Comparison of ENCODE assay signal across 1 cellular context in the genomic region with DNA sequence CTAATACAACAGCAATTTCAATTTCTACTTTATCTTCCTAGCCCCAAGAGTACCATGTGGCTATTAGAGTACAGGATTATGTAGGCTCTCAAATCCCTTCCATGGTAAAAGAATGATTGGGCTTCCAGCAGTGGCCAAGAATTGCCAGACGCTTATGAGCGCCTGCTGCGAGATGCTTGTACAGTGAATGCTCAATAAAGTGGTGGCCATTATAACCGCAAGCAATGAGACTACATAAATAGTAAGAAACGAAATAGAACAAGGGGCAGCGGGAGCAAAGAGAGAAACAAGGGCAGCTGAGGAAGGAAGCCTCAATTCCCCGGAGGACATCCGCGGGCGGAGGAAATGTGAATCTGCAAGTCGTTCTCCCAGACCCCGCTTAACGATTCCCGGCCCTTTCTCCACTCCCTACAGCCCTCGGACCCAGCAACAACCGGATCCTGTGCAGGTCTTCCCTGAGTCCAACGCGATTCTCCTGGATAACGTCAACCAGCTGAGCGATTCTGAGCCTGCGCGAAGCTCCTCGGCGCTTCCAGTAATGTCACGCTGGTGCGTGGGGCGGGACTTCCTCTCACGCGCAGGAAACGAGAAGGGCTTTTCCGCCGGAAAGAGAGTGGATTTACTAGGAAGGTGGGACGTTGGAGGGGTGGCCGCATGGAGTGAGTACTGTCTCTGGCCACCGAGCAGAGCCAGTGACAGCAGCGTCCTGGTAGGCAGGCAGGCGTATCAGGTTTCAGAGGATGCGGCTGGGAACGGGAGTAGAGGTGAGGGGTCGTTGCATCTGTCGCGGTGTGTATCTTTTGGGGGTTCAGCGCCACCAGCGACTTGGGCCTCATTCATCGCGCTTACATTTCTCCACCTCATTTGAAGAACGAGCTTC.
A peak's percentile ranks its signal among the peaks of the same experiment; 100 is the strongest.
TF ChIP-seq lines count a peak whose summit lies in the region.

No MANE protein-coding gene starts in this region.

TF ChIP-seq in HepG2, 621 proteins besides CTCF, POLR2A, EP300 and RAD21 (continued from another document and continues in another):
- no peak for TF ChIP-seq GFI1 (CRISPR knock-in tag; IDR thresholded peaks at IDR 0.05; ENCODE audit: borderline replicate concordance)
- no peak for TF ChIP-seq KAT2B (IDR thresholded peaks at IDR 0.05; ENCODE audit: borderline replicate concordance, low read depth, low read length)
- peak in 1 of 2 experiments; percentile 60; a peak in 1 of 4 replicates for TF ChIP-seq KLF16 (CRISPR knock-in tag; IDR thresholded peaks at IDR 0.05)
- TF ChIP-seq ZNF124 (CRISPR knock-in tag; IDR thresholded peaks at IDR 0.05), result no peak; the same call in 1 of the 2 replicates
- TF ChIP-seq ZNF772 (CRISPR knock-in tag; IDR thresholded peaks at IDR 0.05), result no peak
- TF ChIP-seq, protein P1, sequence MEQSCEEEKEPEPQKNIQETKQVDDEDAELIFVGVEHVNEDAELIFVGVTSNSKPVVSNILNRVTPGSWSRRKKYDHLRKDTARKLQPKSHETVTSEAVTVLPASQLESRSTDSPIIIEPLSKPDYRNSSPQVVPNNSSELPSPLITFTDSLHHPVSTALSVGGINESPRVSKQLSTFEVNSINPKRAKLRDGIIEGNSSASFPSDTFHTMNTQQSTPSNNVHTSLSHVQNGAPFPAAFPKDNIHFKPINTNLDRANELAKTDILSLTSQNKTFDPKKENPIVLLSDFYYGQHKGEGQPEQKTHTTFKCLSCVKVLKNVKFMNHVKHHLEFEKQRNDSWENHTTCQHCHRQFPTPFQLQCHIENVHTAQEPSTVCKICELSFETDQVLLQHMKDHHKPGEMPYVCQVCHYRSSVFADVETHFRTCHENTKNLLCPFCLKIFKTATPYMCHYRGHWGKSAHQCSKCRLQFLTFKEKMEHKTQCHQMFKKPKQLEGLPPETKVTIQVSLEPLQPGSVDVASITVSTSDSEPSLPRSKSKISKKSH (CRISPR knock-in tag; IDR thresholded peaks at IDR 0.05; ENCODE audit: borderline replicate concordance), result peak; percentile 89; the same call in 1 of the 2 replicates
- TF ChIP-seq FLYWCH1 (CRISPR knock-in tag; IDR thresholded peaks at IDR 0.05), result no peak
- no peak for TF ChIP-seq ZNF674 (CRISPR knock-in tag; IDR thresholded peaks at IDR 0.05; ENCODE audit: low read depth)
- peak; percentile 51 for TF ChIP-seq RXRB (CRISPR knock-in tag; IDR thresholded peaks at IDR 0.05; ENCODE audit: borderline replicate concordance)
- no peak for TF ChIP-seq KLF9 (CRISPR knock-in tag; IDR thresholded peaks at IDR 0.05; ENCODE audit: low read depth)
- TF ChIP-seq ATRX (CRISPR knock-in tag; IDR thresholded peaks at IDR 0.05; ENCODE audit: borderline replicate concordance), result no peak
- peak; percentile 84 for TF ChIP-seq ZMYM4 (CRISPR knock-in tag; IDR thresholded peaks at IDR 0.05)
- no peak for TF ChIP-seq U2AF1 (optimal IDR thresholded peaks at IDR 0.05; ENCODE audit: low read depth, low read length)
- TF ChIP-seq ZFYVE20 (CRISPR knock-in tag; IDR thresholded peaks at IDR 0.05; ENCODE audit: borderline replicate concordance, low read depth), result no peak
- TF ChIP-seq ZNF616 (CRISPR knock-in tag; IDR thresholded peaks at IDR 0.05; ENCODE audit: low read depth), result no peak
- TF ChIP-seq, protein P2, sequence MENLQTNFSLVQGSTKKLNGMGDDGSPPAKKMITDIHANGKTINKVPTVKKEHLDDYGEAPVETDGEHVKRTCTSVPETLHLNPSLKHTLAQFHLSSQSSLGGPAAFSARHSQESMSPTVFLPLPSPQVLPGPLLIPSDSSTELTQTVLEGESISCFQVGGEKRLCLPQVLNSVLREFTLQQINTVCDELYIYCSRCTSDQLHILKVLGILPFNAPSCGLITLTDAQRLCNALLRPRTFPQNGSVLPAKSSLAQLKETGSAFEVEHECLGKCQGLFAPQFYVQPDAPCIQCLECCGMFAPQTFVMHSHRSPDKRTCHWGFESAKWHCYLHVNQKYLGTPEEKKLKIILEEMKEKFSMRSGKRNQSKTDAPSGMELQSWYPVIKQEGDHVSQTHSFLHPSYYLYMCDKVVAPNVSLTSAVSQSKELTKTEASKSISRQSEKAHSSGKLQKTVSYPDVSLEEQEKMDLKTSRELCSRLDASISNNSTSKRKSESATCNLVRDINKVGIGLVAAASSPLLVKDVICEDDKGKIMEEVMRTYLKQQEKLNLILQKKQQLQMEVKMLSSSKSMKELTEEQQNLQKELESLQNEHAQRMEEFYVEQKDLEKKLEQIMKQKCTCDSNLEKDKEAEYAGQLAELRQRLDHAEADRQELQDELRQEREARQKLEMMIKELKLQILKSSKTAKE (CRISPR knock-in tag; IDR thresholded peaks at IDR 0.05; ENCODE audit: borderline replicate concordance), result no peak
- TF ChIP-seq, protein P3, sequence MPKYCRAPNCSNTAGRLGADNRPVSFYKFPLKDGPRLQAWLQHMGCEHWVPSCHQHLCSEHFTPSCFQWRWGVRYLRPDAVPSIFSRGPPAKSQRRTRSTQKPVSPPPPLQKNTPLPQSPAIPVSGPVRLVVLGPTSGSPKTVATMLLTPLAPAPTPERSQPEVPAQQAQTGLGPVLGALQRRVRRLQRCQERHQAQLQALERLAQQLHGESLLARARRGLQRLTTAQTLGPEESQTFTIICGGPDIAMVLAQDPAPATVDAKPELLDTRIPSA (CRISPR knock-in tag; IDR thresholded peaks at IDR 0.05; ENCODE audit: borderline replicate concordance), result no peak
- TF ChIP-seq GTF2F1 (IDR thresholded peaks at IDR 0.05; ENCODE audit: low read length), result no peak
- TF ChIP-seq NR2F1 (CRISPR knock-in tag; IDR thresholded peaks at IDR 0.05), result no peak
- TF ChIP-seq, protein P4, sequence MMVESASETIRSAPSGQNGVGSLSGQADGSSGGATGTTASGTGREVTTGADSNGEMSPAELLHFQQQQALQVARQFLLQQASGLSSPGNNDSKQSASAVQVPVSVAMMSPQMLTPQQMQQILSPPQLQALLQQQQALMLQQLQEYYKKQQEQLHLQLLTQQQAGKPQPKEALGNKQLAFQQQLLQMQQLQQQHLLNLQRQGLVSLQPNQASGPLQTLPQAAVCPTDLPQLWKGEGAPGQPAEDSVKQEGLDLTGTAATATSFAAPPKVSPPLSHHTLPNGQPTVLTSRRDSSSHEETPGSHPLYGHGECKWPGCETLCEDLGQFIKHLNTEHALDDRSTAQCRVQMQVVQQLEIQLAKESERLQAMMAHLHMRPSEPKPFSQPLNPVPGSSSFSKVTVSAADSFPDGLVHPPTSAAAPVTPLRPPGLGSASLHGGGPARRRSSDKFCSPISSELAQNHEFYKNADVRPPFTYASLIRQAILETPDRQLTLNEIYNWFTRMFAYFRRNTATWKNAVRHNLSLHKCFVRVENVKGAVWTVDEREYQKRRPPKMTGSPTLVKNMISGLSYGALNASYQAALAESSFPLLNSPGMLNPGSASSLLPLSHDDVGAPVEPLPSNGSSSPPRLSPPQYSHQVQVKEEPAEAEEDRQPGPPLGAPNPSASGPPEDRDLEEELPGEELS (CRISPR knock-in tag; IDR thresholded peaks at IDR 0.05), result peak; percentile 57
- TF ChIP-seq IRX3 (CRISPR knock-in tag; IDR thresholded peaks at IDR 0.05; ENCODE audit: borderline replicate concordance, low read depth), result 0 out of 2 replicates have a peak, but pooled peaks have one; percentile 22
- peak; percentile 77; the same call in 1 of the 2 replicates for TF ChIP-seq KMT2A (CRISPR knock-in tag; IDR thresholded peaks at IDR 0.05)
- no peak for TF ChIP-seq HOXA9 (CRISPR knock-in tag; IDR thresholded peaks at IDR 0.05; ENCODE audit: borderline replicate concordance)
- TF ChIP-seq MIER2 (CRISPR knock-in tag; IDR thresholded peaks at IDR 0.05), result peak; percentile 71; the same call in 1 of the 2 replicates
- TF ChIP-seq SRY (CRISPR knock-in tag; IDR thresholded peaks at IDR 0.05), result no peak; the same call in 1 of the 2 replicates
- no peak for TF ChIP-seq LCORL (IDR thresholded peaks at IDR 0.05)
- peak; percentile 72 for TF ChIP-seq LCORL (CRISPR knock-in tag; IDR thresholded peaks at IDR 0.05)
- TF ChIP-seq KLF15 (CRISPR knock-in tag; IDR thresholded peaks at IDR 0.05; ENCODE audit: borderline replicate concordance), result no peak
- TF ChIP-seq IKZF1 (IDR thresholded peaks at IDR 0.05), result no peak
- TF ChIP-seq ZNF232 (CRISPR knock-in tag; IDR thresholded peaks at IDR 0.05; ENCODE audit: borderline replicate concordance), result peak; percentile 73; the same call in 1 of the 2 replicates
- TF ChIP-seq, protein P5, sequence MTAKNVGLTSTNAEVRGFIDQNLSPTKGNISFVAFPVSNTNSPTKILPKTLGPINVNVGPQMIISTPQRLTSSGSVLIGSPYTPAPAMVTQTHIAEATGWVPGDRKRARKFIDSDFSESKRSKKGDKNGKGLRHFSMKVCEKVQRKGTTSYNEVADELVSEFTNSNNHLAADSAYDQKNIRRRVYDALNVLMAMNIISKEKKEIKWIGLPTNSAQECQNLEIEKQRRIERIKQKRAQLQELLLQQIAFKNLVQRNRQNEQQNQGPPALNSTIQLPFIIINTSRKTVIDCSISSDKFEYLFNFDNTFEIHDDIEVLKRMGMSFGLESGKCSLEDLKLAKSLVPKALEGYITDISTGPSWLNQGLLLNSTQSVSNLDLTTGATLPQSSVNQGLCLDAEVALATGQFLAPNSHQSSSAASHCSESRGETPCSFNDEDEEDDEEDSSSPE (CRISPR knock-in tag; IDR thresholded peaks at IDR 0.05), result no peak
- no peak for TF ChIP-seq ZBTB8A (CRISPR knock-in tag; IDR thresholded peaks at IDR 0.05; ENCODE audit: borderline replicate concordance, low read depth)
- no peak for TF ChIP-seq ZNF546 (CRISPR knock-in tag; conservative IDR thresholded peaks at IDR 0.05)
- peak; percentile 39; the same call in 1 of the 2 replicates for TF ChIP-seq ZNF816 (CRISPR knock-in tag; IDR thresholded peaks at IDR 0.05; ENCODE audit: borderline replicate concordance)
- no peak for TF ChIP-seq SP1 (IDR thresholded peaks at IDR 0.05)
- TF ChIP-seq SP1 (CRISPR knock-in tag; IDR thresholded peaks at IDR 0.05), result peak; percentile 42; the same call in 1 of the 2 replicates
- no peak for TF ChIP-seq PLRG1 (conservative IDR thresholded peaks at IDR 0.05)
- TF ChIP-seq ZBTB21 (CRISPR knock-in tag; IDR thresholded peaks at IDR 0.05), result no peak
- TF ChIP-seq JUNB (CRISPR knock-in tag; IDR thresholded peaks at IDR 0.05; ENCODE audit: borderline replicate concordance), result no peak
- no peak for TF ChIP-seq MBD4 (IDR thresholded peaks at IDR 0.05; ENCODE audit: borderline replicate concordance, low read length)
- no peak for TF ChIP-seq ZNF451 (CRISPR knock-in tag; IDR thresholded peaks at IDR 0.05)
- no peak for TF ChIP-seq RFX5 (IDR thresholded peaks at IDR 0.05; ENCODE audit: low read depth, low read length)
- no peak for TF ChIP-seq ZKSCAN5 (CRISPR knock-in tag; IDR thresholded peaks at IDR 0.05)
- TF ChIP-seq, protein P6, sequence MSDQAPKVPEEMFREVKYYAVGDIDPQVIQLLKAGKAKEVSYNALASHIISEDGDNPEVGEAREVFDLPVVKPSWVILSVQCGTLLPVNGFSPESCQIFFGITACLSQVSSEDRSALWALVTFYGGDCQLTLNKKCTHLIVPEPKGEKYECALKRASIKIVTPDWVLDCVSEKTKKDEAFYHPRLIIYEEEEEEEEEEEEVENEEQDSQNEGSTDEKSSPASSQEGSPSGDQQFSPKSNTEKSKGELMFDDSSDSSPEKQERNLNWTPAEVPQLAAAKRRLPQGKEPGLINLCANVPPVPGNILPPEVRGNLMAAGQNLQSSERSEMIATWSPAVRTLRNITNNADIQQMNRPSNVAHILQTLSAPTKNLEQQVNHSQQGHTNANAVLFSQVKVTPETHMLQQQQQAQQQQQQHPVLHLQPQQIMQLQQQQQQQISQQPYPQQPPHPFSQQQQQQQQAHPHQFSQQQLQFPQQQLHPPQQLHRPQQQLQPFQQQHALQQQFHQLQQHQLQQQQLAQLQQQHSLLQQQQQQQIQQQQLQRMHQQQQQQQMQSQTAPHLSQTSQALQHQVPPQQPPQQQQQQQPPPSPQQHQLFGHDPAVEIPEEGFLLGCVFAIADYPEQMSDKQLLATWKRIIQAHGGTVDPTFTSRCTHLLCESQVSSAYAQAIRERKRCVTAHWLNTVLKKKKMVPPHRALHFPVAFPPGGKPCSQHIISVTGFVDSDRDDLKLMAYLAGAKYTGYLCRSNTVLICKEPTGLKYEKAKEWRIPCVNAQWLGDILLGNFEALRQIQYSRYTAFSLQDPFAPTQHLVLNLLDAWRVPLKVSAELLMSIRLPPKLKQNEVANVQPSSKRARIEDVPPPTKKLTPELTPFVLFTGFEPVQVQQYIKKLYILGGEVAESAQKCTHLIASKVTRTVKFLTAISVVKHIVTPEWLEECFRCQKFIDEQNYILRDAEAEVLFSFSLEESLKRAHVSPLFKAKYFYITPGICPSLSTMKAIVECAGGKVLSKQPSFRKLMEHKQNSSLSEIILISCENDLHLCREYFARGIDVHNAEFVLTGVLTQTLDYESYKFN (CRISPR knock-in tag; conservative IDR thresholded peaks at IDR 0.05), result peak; percentile 62
- TF ChIP-seq, protein P7, sequence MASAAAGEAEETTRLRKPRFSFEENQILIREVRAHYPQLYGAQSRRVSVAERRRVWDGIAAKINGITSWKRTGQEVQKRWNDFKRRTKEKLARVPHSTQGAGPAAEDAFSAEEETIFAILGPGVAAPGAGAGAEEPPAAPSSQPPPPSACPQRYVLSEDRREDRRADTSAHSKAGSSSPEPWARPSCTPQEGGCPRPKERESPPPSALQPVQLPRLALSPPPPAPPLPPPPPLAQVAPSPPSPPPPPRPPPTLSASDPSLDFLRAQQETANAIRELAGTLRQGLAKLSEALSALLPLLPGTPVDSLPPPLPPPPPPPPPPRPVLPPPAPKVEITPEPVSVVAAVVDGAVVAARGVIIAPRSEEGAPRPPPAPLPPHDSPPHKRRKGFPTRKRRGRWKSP (CRISPR knock-in tag; IDR thresholded peaks at IDR 0.05), result no peak
- peak; percentile 22; the same call in 1 of the 2 replicates for TF ChIP-seq ZNF724P (CRISPR knock-in tag; IDR thresholded peaks at IDR 0.05; ENCODE audit: borderline replicate concordance)
- TF ChIP-seq, protein P8, sequence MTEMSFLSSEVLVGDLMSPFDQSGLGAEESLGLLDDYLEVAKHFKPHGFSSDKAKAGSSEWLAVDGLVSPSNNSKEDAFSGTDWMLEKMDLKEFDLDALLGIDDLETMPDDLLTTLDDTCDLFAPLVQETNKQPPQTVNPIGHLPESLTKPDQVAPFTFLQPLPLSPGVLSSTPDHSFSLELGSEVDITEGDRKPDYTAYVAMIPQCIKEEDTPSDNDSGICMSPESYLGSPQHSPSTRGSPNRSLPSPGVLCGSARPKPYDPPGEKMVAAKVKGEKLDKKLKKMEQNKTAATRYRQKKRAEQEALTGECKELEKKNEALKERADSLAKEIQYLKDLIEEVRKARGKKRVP (CRISPR knock-in tag; IDR thresholded peaks at IDR 0.05), result peak in 1 of 2 experiments; percentile 49; a peak in 1 of 4 replicates
- no peak for TF ChIP-seq SIN3B (IDR thresholded peaks at IDR 0.05; ENCODE audit: low read length)
- no peak for TF ChIP-seq IKZF4 (CRISPR knock-in tag; IDR thresholded peaks at IDR 0.05; ENCODE audit: borderline replicate concordance, low read depth, not compliant biosample characterization)
- peak; percentile 94 for TF ChIP-seq TARDBP (CRISPR knock-in tag; IDR thresholded peaks at IDR 0.05)
- no peak; the same call in 1 of the 2 replicates for TF ChIP-seq RBAK (CRISPR knock-in tag; IDR thresholded peaks at IDR 0.05)
- no peak for TF ChIP-seq NR2F2 (IDR thresholded peaks at IDR 0.05; ENCODE audit: borderline replicate concordance, low read depth)
- TF ChIP-seq ZNF33A (CRISPR knock-in tag; IDR thresholded peaks at IDR 0.05; ENCODE audit: borderline replicate concordance), result no peak
- TF ChIP-seq, protein P9, sequence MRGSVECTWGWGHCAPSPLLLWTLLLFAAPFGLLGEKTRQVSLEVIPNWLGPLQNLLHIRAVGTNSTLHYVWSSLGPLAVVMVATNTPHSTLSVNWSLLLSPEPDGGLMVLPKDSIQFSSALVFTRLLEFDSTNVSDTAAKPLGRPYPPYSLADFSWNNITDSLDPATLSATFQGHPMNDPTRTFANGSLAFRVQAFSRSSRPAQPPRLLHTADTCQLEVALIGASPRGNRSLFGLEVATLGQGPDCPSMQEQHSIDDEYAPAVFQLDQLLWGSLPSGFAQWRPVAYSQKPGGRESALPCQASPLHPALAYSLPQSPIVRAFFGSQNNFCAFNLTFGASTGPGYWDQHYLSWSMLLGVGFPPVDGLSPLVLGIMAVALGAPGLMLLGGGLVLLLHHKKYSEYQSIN (CRISPR knock-in tag; IDR thresholded peaks at IDR 0.05; ENCODE audit: borderline replicate concordance), result no peak
